In genomic region chr19:11481777-11482383, GRCh38 we compare ENCODE assay signal across 8 cellular contexts. TPM values are rescaled to one million over a fixed set of nuclear protein-coding genes. Genes with fewer than 3 reads are reported as not detected.
DNase-seq lines count a peak whose midpoint lies in the region; ATAC-seq and TF ChIP-seq lines count a peak whose summit lies in the region.

No MANE protein-coding gene starts in this region.

- TF ChIP-seq CTCF in C4-2B (conservative IDR thresholded peaks at IDR 0.05): no peak
- no peak for TF ChIP-seq CTCF in esophagus muscularis mucosa (IDR thresholded peaks at IDR 0.05)

- peaks cover 12 to 24% (median 21%) of the 10 kb centered on the region in 7 donors for H3K4me1 Mint-ChIP-seq in naive thymus-derived CD4-positive, alpha-beta T cell

- peaks cover 0 to 13% (median 11%) of the 10 kb centered on the region in 5 donors for H3K36me3 Mint-ChIP-seq in naive thymus-derived CD4-positive, alpha-beta T cell

- H3K27me3 Mint-ChIP-seq in naive thymus-derived CD4-positive, alpha-beta T cell: peaks cover 25 to 40% (median 34%) of the 10 kb centered on the region in 5 donors

- H3K27ac ChIP-seq in C4-2B (peak overlapping the region; percentile 84), esophagus muscularis mucosa (replicated peaks in 1 of 4) (peak overlapping the region in 1 of 4 donors; percentile 3)
- H3K27ac ChIP-seq in naive thymus-derived CD4-positive, alpha-beta T cell (ENCODE audit: low read depth, low read length): no peak overlapping the region

- peaks cover 8 to 35% (median 21%) of the 10 kb centered on the region in 4 donors for H3K36me3 ChIP-seq in esophagus muscularis mucosa
- H3K36me3 ChIP-seq in naive thymus-derived CD4-positive, alpha-beta T cell (ENCODE audit: control insufficient read depth in 2 of 3, insufficient read depth in 3 of 3, low read length in 3 of 3): peaks cover 0 to 4% (median 0%) of the 10 kb centered on the region in 3 experiments

- peaks cover 15 to 80% (median 47%) of the 10 kb centered on the region in 4 donors for H3K27me3 ChIP-seq in esophagus muscularis mucosa
- peaks cover 8 to 17% of the 10 kb centered on the region in 2 donors for H3K27me3 ChIP-seq in naive thymus-derived CD4-positive, alpha-beta T cell (ENCODE audit: control insufficient read depth in 2 of 2, insufficient read depth in 2 of 2, low read length in 2 of 2)

- peak overlapping the region; percentile 53 to 83 (median 70) for H3K4me3 Mint-ChIP-seq in naive thymus-derived CD4-positive, alpha-beta T cell

- ATAC-seq in GM19438 (IDR thresholded peaks at IDR 0.05; ENCODE audit: low read depth, unreplicated experiment): peak; percentile 73
- peak; percentile 74 for ATAC-seq in naive thymus-derived CD4-positive, alpha-beta T cell

- peaks cover 36 to 45% (median 44%) of the 10 kb centered on the region in 4 donors for H3K4me1 ChIP-seq in esophagus muscularis mucosa
- peaks cover 15 to 20% of the 10 kb centered on the region in 2 donors for H3K4me1 ChIP-seq in naive thymus-derived CD4-positive, alpha-beta T cell (ENCODE audit: control insufficient read depth in 2 of 2, insufficient read depth in 2 of 2, low read length in 2 of 2)

- H3K9me3 ChIP-seq in esophagus muscularis mucosa: peaks cover 0 to 4% (median 0%) of the 10 kb centered on the region in 4 donors
- no peaks in the 10 kb centered on the region for H3K9me3 ChIP-seq in naive thymus-derived CD4-positive, alpha-beta T cell (ENCODE audit: control insufficient read depth in 2 of 3, low read length in 3 of 3)

- CTCF ChIA-PET in naive thymus-derived CD4-positive, alpha-beta T cell (lab: Charles Lee): interaction anchor here (0.6 to 1.9 kb wide), 14 partner anchors 12 to 1409 kb away, joined by 3 to 9 read pairs (median 3); partner anchors contain the start of genes PRKCSH and SWSAP1

- H3K9me3 Mint-ChIP-seq in naive thymus-derived CD4-positive, alpha-beta T cell: no peaks in the 10 kb centered on the region

- WGBS in esophagus muscularis mucosa: 4% methylated on average over 17 of the region's 45 CpGs

- TF ChIP-seq POLR2A in esophagus muscularis mucosa (IDR thresholded peaks at IDR 0.05; ENCODE audit: low read depth): no peak

- POLR2A ChIA-PET in naive thymus-derived CD4-positive, alpha-beta T cell (lab: Charles Lee): interaction anchor here (0.6 to 1.4 kb wide), 6 partner anchors 47 to 106 kb away, joined by 3 to 7 read pairs (median 4); partner anchors contain the start of gene ECSIT

- H3K27ac Mint-ChIP-seq in naive thymus-derived CD4-positive, alpha-beta T cell: peak overlapping the region in 3 of 9 donors; percentile 19 to 78 (median 32)

- DNase-seq in HS-27A (ENCODE audit: low read depth) (peak; percentile 71), NOMO-1 treated with dmso at 0.1 percent for 144 hours (lab: John Stamatoyannopoulos, UW; ENCODE audit: unreplicated experiment) (peak; percentile 89), esophagus muscularis mucosa (ENCODE audit: extremely low spot score) (no peak)
- peak; percentile 60 for DNase-seq in activated CD8-positive, alpha-beta memory T cell treated with anti-CD3 and anti-CD28 coated beads, Interleukin-2, amount 50 U/mL, for 4 hours
- DNase-seq in naive thymus-derived CD4-positive, alpha-beta T cell: peak; percentile 33 to 81 (median 53)
- DNase-seq in stimulated activated naive CD4-positive, alpha-beta T cell treated with Interleukin-2 at 50 U/mL for 16 hours (lab: John Stamatoyannopoulos, UW): peak; percentile 80

- no peak for TF ChIP-seq EP300 in esophagus muscularis mucosa (IDR thresholded peaks at IDR 0.05)

- H3K4me3 ChIP-seq in esophagus muscularis mucosa: peak overlapping the region; percentile 38 to 54 (median 42)
- peak overlapping the region; percentile 19 for H3K4me3 ChIP-seq in naive thymus-derived CD4-positive, alpha-beta T cell (ENCODE audit: low read length)

- intact Hi-C loops in esophagus muscularis mucosa (cut with DNase I): no loop called here
- intact Hi-C loops in naive thymus-derived CD4-positive, alpha-beta T cell (cut with micrococcal nuclease): loop anchor here (1.0 to 5.0 kb wide), 8 partner anchors 23 to 345 kb away; partner anchors contain the start of genes ODAD3 (in 2 of the 2), PRKCSH (in 2 of the 2), ZNF653 (in 2 of the 2) and SPC24 (in 1 of the 2)

RNA-seq across cellular contexts. Expression of gene ELAVL3, which starts 1.0 kb away (rescaled TPM):
- under 1 TPM; under 0.01 to 0.69 (median 0.31) TPM for total RNA-seq in esophagus muscularis mucosa
- under 1 TPM in 1 of 5 experiments, not detected in 4; 0.19 TPM for total RNA-seq in naive thymus-derived CD4-positive, alpha-beta T cell
- polyA plus RNA-seq in naive thymus-derived CD4-positive, alpha-beta T cell: not detected

RNA-seq across cellular contexts. Expression of gene ZNF653, which starts 23.8 kb away (rescaled TPM):
- 10 to 100 TPM in 1 of 4 donors, 1 to 10 TPM in 3; 9.1 to 13.9 (median 9.4) TPM for total RNA-seq in esophagus muscularis mucosa
- 10 to 100 TPM; 10.0 to 23.9 (median 22.0) TPM for total RNA-seq in naive thymus-derived CD4-positive, alpha-beta T cell
- polyA plus RNA-seq in naive thymus-derived CD4-positive, alpha-beta T cell: 1 to 10 TPM; 1.7 to 4.6 TPM

RNA-seq across cellular contexts. Expression of gene PRKCSH, which starts 46.4 kb away (rescaled TPM):
- 100 to 1,000 TPM in 2 of 4 donors, 10 to 100 TPM in 2; 81.0 to 141 (median 98.7) TPM for total RNA-seq in esophagus muscularis mucosa
- total RNA-seq in naive thymus-derived CD4-positive, alpha-beta T cell: 100 to 1,000 TPM; 254 to 332 (median 288) TPM
- 10 to 100 TPM; 30.6 to 53.9 TPM for polyA plus RNA-seq in naive thymus-derived CD4-positive, alpha-beta T cell

RNA-seq across cellular contexts. Expression of gene ODAD3, which starts 47.0 kb away (rescaled TPM):
- total RNA-seq in esophagus muscularis mucosa: under 1 TPM in 2 of 4 donors, not detected in 2; 0.39 to 0.83 TPM
- total RNA-seq in naive thymus-derived CD4-positive, alpha-beta T cell: not detected
- not detected for polyA plus RNA-seq in naive thymus-derived CD4-positive, alpha-beta T cell

RNA-seq across cellular contexts. Expression of gene ECSIT, which starts 47.1 kb away (rescaled TPM):
- 10 to 100 TPM; 72.7 to 97.5 (median 81.8) TPM for total RNA-seq in esophagus muscularis mucosa
- total RNA-seq in naive thymus-derived CD4-positive, alpha-beta T cell: 10 to 100 TPM; 25.8 to 50.3 (median 32.5) TPM
- 10 to 100 TPM; 36.0 to 46.2 TPM for polyA plus RNA-seq in naive thymus-derived CD4-positive, alpha-beta T cell
